14 cellular contexts compared by ENCODE assay signal in genomic region chr1:110170726-110171125, GRCh38. TPM values are rescaled to one million over a fixed set of nuclear protein-coding genes. Genes with fewer than 3 reads are reported as not detected.
DNase-seq lines count a peak whose midpoint lies in the region; ATAC-seq, FAIRE-seq and TF ChIP-seq lines count a peak whose summit lies in the region.
"Had no signal": no experiment of that assay in that cellular context is flagged by ENCODE, and none has a peak within 500 bp of the region (broad histone marks: within the 10 kb centered on the region; RNA-seq: fewer than 3 reads in every experiment).

No MANE protein-coding gene starts in this region.

- TF ChIP-seq CTCF in K562 (IDR thresholded peaks at IDR 0.05 in 2 of 3, conservative IDR thresholded peaks at IDR 0.05 in 1 of 3; ENCODE audit: insufficient read depth in 2 of 3, low read depth in 1 of 3, low read length in 3 of 3) (no peak), neural crest cell (conservative IDR thresholded peaks at IDR 0.05) (no peak)

- H3K27ac ChIP-seq in K562 (ENCODE audit: extremely low read depth, low read depth, low read length): no peak overlapping the region
- H3K27ac ChIP-seq: A549 had no signal

- H3K27ac Mint-ChIP-seq in neural crest cell (ENCODE audit: unreplicated experiment): peak overlapping the region; percentile 89

- peaks cover 8% of the 10 kb centered on the region for H3K27me3 Mint-ChIP-seq in neural crest cell (ENCODE audit: low read depth)

- H3K36me3 ChIP-seq in K562 (ENCODE audit: control insufficient read depth, insufficient read depth, low read length): no peaks in the 10 kb centered on the region

- H3K4me2 ChIP-seq in K562 (ENCODE audit: insufficient read depth, low read length): no peak overlapping the region
- H3K4me2 ChIP-seq: A549 had no signal

- H3K9me3 Mint-ChIP-seq in neural crest cell: no peaks in the 10 kb centered on the region

- no peaks in the 10 kb centered on the region for H3K36me3 Mint-ChIP-seq in neural crest cell (ENCODE audit: low read depth)

- H3K27me3 ChIP-seq in K562 (ENCODE audit: control insufficient read depth in 2 of 2, insufficient read depth in 2 of 2, low read length in 2 of 2): peaks cover 55 to 80% of the 10 kb centered on the region in 2 experiments

- H3K79me2 ChIP-seq in K562 (ENCODE audit: control insufficient read depth, insufficient read depth, low read length): no peaks in the 10 kb centered on the region

- CTCF ChIA-PET in K562 (lab: Yijun Ruan, JAX; ENCODE audit: low intra/inter-chr PET ratio): no interaction called here

- FAIRE-seq in K562 (lab: Jason Lieb, UNC): no peak
- FAIRE-seq: A549, H54 had no signal

- H3K9ac ChIP-seq in K562 (ENCODE audit: insufficient read depth in 1 of 2, low read depth in 2 of 2, low read length in 2 of 2): no peak overlapping the region

- WGBS in K562 (ENCODE audit: insufficient coverage, low coverage, missing lambda C conversion rate): 3% methylated on average over 7 of the region's 7 CpGs

- peak; percentile 61 for DNase-seq in NCI-H2171 treated with DMSO at 0.1 percent for 48 hours (lab: John Stamatoyannopoulos, UW)
- no peak for DNase-seq in NCI-H2171 (lab: John Stamatoyannopoulos, UW)
- DNase-seq in K562 (ENCODE audit: extremely low read depth in 1 of 4, low spot score in 3 of 4): no peak
- DNase-seq in neural crest cell (ENCODE audit: low read depth, low spot score): no peak
- DNase-seq in erythroblast (lab: John Stamatoyannopoulos, UW): no peak
- DNase-seq in NCI-H69 (lab: John Stamatoyannopoulos, UW): no peak
- DNase-seq: NCI-H187, NCI-H526, OCI-M1, SHP77 treated with DMSO at 0.1 percent for 48 hours had no signal

- no peak overlapping the region for H3K4me3 ChIP-seq in K562
- H3K4me3 ChIP-seq: A549 had no signal

- H3K9me3 ChIP-seq in K562 (replicated peaks; ENCODE audit: control insufficient read depth, insufficient read depth, low read depth, low read length): no peaks in the 10 kb centered on the region
- H3K9me3 ChIP-seq: A549 had no signal

- in situ Hi-C loops in K562 (cut with MboI): no loop called here

- H3K4me3 Mint-ChIP-seq in neural crest cell: no peak overlapping the region

- POLR2A ChIA-PET in K562 (lab: Yijun Ruan, JAX): interaction anchor here (0.6 to 1.1 kb wide), 2 partner anchors 9 to 26 kb away, joined by 3 to 4 read pairs; no protein-coding TSS in a partner anchor

- no peaks in the 10 kb centered on the region for H3K9me1 ChIP-seq in K562 (ENCODE audit: control insufficient read depth, insufficient read depth, low read length)

- no peak for TF ChIP-seq POLR2A in K562 (conservative IDR thresholded peaks at IDR 0.05)
- TF ChIP-seq POLR2A in erythroblast (IDR thresholded peaks at IDR 0.05; ENCODE audit: low read length): no peak

- no peaks in the 10 kb centered on the region for H3K4me1 ChIP-seq in K562 (replicated peaks in 1 of 2; ENCODE audit: control insufficient read depth in 2 of 2, insufficient read depth in 2 of 2, low read length in 2 of 2)
- H3K4me1 ChIP-seq: A549 had no signal

- H4K20me1 ChIP-seq in K562 (replicated peaks; ENCODE audit: control insufficient read depth, insufficient read depth, low read length): 0 out of 2 replicates have a peak, but pooled peaks cover 13% of the 10 kb centered on the region

- no peaks in the 10 kb centered on the region for H3K4me1 Mint-ChIP-seq in neural crest cell

- no TSS peak for BruUV-seq in K562 (replicated peaks; lab: Mats Ljungman, UMichigan)

- intact Hi-C loops in K562 (cut with micrococcal nuclease): no loop called here

- no peak for TF ChIP-seq EP300 in K562 (IDR thresholded peaks at IDR 0.05; ENCODE audit: low read length)

- no peak for TF ChIP-seq RAD21 in K562 (CRISPR knock-in tag; conservative IDR thresholded peaks at IDR 0.05 in 1 of 2, IDR thresholded peaks at IDR 0.05 in 1 of 2)

- no peak overlapping the region for H2AFZ ChIP-seq in K562 (ENCODE audit: low read depth, low read length)

- ATAC-seq in K562 (no peak), GM18873 (IDR thresholded peaks at IDR 0.05; ENCODE audit: low FRiP score, unreplicated experiment) (no peak)
- ATAC-seq: A549 had no signal

TF ChIP-seq in K562, 482 proteins besides CTCF, POLR2A, EP300 and RAD21 (continues in another document):
- TF ChIP-seq ZNF184 (CRISPR knock-in tag; IDR thresholded peaks at IDR 0.05) (no peak), TFE3 (CRISPR knock-in tag; IDR thresholded peaks at IDR 0.05) (peak; percentile 65)

RNA-seq across cellular contexts. Expression of gene SLC6A17, which starts 20.4 kb away (rescaled TPM):
- not detected in 2 replicates for total RNA-seq in K562 (2011; cell fraction: chromatin; rRNA removed; ENCODE audit: low replicate concordance)
- not detected in 2 replicates for total RNA-seq in K562 (2011; cell fraction: nucleolus; rRNA removed)
- not detected in 2 replicates for total RNA-seq in K562 (2011; cell fraction: nucleoplasm; rRNA removed)
- total RNA-seq in K562 (2014; rRNA removed): not detected in 2 replicates
- total RNA-seq in K562 (2014; rRNA removed; fragmentation: Illumina TruSeq; extraction: Trizol): not detected in 2 replicates
- total RNA-seq in K562 (2015; rRNA removed; fragmentation: Illumina TruSeq; extraction: Trizol): not detected in 2 replicates
- not detected in 2 replicates for total RNA-seq in K562 (2021)
- not detected in 2 replicates for polyA plus RNA-seq in K562 (2011; rRNA removed)
- not detected in 2 replicates for polyA plus RNA-seq in K562 (2011; cell fraction: cytosol; rRNA removed)
- not detected in 2 replicates for polyA plus RNA-seq in K562 (2011; cell fraction: nucleus; rRNA removed)
- not detected in 2 replicates for polyA plus RNA-seq in K562 (2012)
- polyA plus RNA-seq in K562 (2014; fragmentation: Illumina TruSeq; extraction: Trizol): not detected in 2 replicates
- not detected for polyA plus RNA-seq in K562 (2014; fragmentation: Nextera tagmentation; extraction: Ambion mirVana)
- not detected in 2 replicates for polyA plus RNA-seq in K562 (2014; rRNA removed)
- polyA minus RNA-seq in K562 (2011; rRNA and poly(A)+ RNA removed): not detected in 2 replicates
- polyA minus RNA-seq in K562 (2011; cell fraction: cytosol; rRNA and poly(A)+ RNA removed): not detected in 2 replicates
- not detected in 2 replicates for polyA minus RNA-seq in K562 (2011; cell fraction: nucleus; rRNA and poly(A)+ RNA removed)
- 0.14 TPM in 1 of 2 replicates, not detected in the other for total RNA-seq in neural crest cell
- total RNA-seq: MCF 10A had no signal

RNA-seq across cellular contexts. Expression of gene KCNC4, which starts 39.4 kb away (rescaled TPM):
- total RNA-seq in K562 (2011; cell fraction: chromatin; rRNA removed; ENCODE audit: low replicate concordance): 3.3 and 7.6 TPM in 2 replicates
- total RNA-seq in K562 (2011; cell fraction: nucleolus; rRNA removed): 3.0 and 4.3 TPM in 2 replicates
- 3.4 and 4.9 TPM in 2 replicates for total RNA-seq in K562 (2011; cell fraction: nucleoplasm; rRNA removed)
- total RNA-seq in K562 (2014; rRNA removed) (0.73 and 2.3 TPM in 2 replicates), K562 (2014; rRNA removed; fragmentation: Illumina TruSeq; extraction: Trizol) (0.13 and 0.33 TPM in 2 replicates), K562 (2015; rRNA removed; fragmentation: Illumina TruSeq; extraction: Trizol) (0.53 and 0.62 TPM in 2 replicates), K562 (2021) (1.8 and 2.0 TPM in 2 replicates), neural crest cell (4.5 and 5.9 TPM in 2 replicates)
- polyA plus RNA-seq in K562 (2011; rRNA removed) (0.81 and 1.2 TPM in 2 replicates), K562 (2014; fragmentation: Illumina TruSeq; extraction: Trizol) (0.64 and 0.79 TPM in 2 replicates), K562 (2014; fragmentation: Nextera tagmentation; extraction: Ambion mirVana) (under 1 TPM; 0.07 to 0.13 TPM), K562 (2014; rRNA removed) (0.90 and 1.2 TPM in 2 replicates)
- polyA plus RNA-seq in K562 (2011; cell fraction: cytosol; rRNA removed): 1.1 and 1.6 TPM in 2 replicates
- 3.5 and 6.6 TPM in 2 replicates for polyA plus RNA-seq in K562 (2011; cell fraction: nucleus; rRNA removed)
- 1.5 and 1.7 TPM in 2 replicates for polyA plus RNA-seq in K562 (2012)
- 0.81 and 1.1 TPM in 2 replicates for polyA minus RNA-seq in K562 (2011; rRNA and poly(A)+ RNA removed)
- polyA minus RNA-seq in K562 (2011; cell fraction: cytosol; rRNA and poly(A)+ RNA removed): 0.95 and 1.6 TPM in 2 replicates
- 2.4 and 2.6 TPM in 2 replicates for polyA minus RNA-seq in K562 (2011; cell fraction: nucleus; rRNA and poly(A)+ RNA removed)

RNA-seq across cellular contexts. Expression of gene UBL4B, which starts 58.5 kb away (rescaled TPM):
- not detected in 2 replicates for total RNA-seq in K562 (2011; cell fraction: chromatin; rRNA removed; ENCODE audit: low replicate concordance)
- total RNA-seq in K562 (2011; cell fraction: nucleolus; rRNA removed): not detected in 2 replicates
- not detected in 2 replicates for total RNA-seq in K562 (2011; cell fraction: nucleoplasm; rRNA removed)
- total RNA-seq in K562 (2014; rRNA removed) (not detected in 2 replicates), K562 (2014; rRNA removed; fragmentation: Illumina TruSeq; extraction: Trizol) (not detected in 2 replicates), K562 (2015; rRNA removed; fragmentation: Illumina TruSeq; extraction: Trizol) (not detected in 2 replicates), K562 (2021) (not detected in 2 replicates), neural crest cell (not detected in 2 replicates)
- polyA plus RNA-seq in K562 (2011; rRNA removed) (0.05 TPM in 1 of 2 replicates, not detected in the other), K562 (2014; fragmentation: Illumina TruSeq; extraction: Trizol) (not detected in 2 replicates), K562 (2014; fragmentation: Nextera tagmentation; extraction: Ambion mirVana) (not detected), K562 (2014; rRNA removed) (not detected in 2 replicates)
- 0.03 TPM in 1 of 2 replicates, not detected in the other for polyA plus RNA-seq in K562 (2011; cell fraction: cytosol; rRNA removed)
- 0.07 and 0.09 TPM in 2 replicates for polyA plus RNA-seq in K562 (2011; cell fraction: nucleus; rRNA removed)
- polyA plus RNA-seq in K562 (2012): 0.07 and 1.3 TPM in 2 replicates
- polyA minus RNA-seq in K562 (2011; rRNA and poly(A)+ RNA removed): not detected in 2 replicates
- polyA minus RNA-seq in K562 (2011; cell fraction: cytosol; rRNA and poly(A)+ RNA removed): not detected in 2 replicates
- polyA minus RNA-seq in K562 (2011; cell fraction: nucleus; rRNA and poly(A)+ RNA removed): 0.22 TPM in 1 of 2 replicates, not detected in the other
- total RNA-seq: MCF 10A had no signal
- polyA plus RNA-seq: A549 had no signal
